Comparison of ENCODE assay signal across 10 cellular contexts in the genomic region with DNA sequence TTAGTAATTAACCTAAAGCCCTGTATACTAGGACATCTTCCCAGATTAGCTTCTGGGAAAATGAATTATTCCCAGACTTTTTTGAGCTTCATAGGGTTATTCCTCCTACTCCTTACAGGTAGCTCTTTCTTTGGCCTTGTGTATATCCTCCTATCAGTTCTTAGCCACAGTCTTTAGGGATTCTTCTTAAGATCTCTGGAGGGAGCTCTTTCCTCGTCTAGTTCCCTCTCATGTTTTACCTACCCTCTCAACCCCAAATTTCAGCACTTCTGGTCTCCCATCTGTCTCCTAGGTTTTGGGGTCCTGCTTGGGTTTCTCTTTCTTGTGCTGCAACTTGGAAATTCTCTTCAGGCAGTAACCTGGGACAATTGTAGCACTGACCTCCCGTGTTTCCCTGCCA. TPM values are rescaled to one million over a fixed set of nuclear protein-coding genes. Genes with fewer than 3 reads are reported as not detected.
DNase-seq lines count a peak whose midpoint lies in the region; ATAC-seq and TF ChIP-seq lines count a peak whose summit lies in the region.
"Had no signal": no experiment of that assay in that cellular context is flagged by ENCODE, and none has a peak within 500 bp of the region (broad histone marks: within the 10 kb centered on the region; RNA-seq: fewer than 3 reads in every experiment).

No MANE protein-coding gene starts in this region.

- H3K4me1 ChIP-seq in DND-41 (ENCODE audit: insufficient read depth, low read length) (no peaks in the 10 kb centered on the region), uterus (no peaks in the 10 kb centered on the region)

- no peaks in the 10 kb centered on the region for H3K79me2 ChIP-seq in DND-41 (ENCODE audit: insufficient read depth, low read length)

- H3K27me3 ChIP-seq in DND-41 (ENCODE audit: insufficient read depth, low read length, poor library complexity) (no peaks in the 10 kb centered on the region), uterus (no peaks in the 10 kb centered on the region)

- H3K27ac ChIP-seq in DND-41 (ENCODE audit: low read length) (no peak overlapping the region), uterus (no peak overlapping the region)

- ATAC-seq in DND-41 (ENCODE audit: insufficient read depth, low read depth) (no peak), GM21360 (IDR thresholded peaks at IDR 0.05; ENCODE audit: unreplicated experiment) (peak; percentile 92), Right ventricle myocardium superior (ENCODE audit: poor library complexity) (no peak)

- no peak overlapping the region for H3K4me2 ChIP-seq in DND-41 (ENCODE audit: insufficient read depth, low read length)

- no peak overlapping the region for H3K4me3 ChIP-seq in DND-41 (ENCODE audit: low read depth in 1 of 2, low read length in 2 of 2)
- H3K4me3 ChIP-seq in LNCaP clone FGC (ENCODE audit: low read depth, low read length): no peak overlapping the region
- H3K4me3 ChIP-seq in choroid plexus epithelial cell (ENCODE audit: low read depth, low read length): no peak overlapping the region
- H3K4me3 ChIP-seq in uterus: no peak overlapping the region

- H3K9me3 ChIP-seq in DND-41 (ENCODE audit: insufficient read depth, low read length, severe bottlenecking): no peaks in the 10 kb centered on the region
- H3K9me3 ChIP-seq in uterus: no peaks in the 10 kb centered on the region

- H4K20me1 ChIP-seq in DND-41 (ENCODE audit: insufficient read depth, low read length): no peaks in the 10 kb centered on the region

- no peak for TF ChIP-seq POLR2A in uterus (IDR thresholded peaks at IDR 0.05)

- TF ChIP-seq CTCF in DND-41 (IDR thresholded peaks at IDR 0.05; ENCODE audit: borderline replicate concordance, extremely low read depth, low read length, poor library complexity, severe bottlenecking): peak; percentile 39
- TF ChIP-seq CTCF in LNCaP clone FGC (IDR thresholded peaks at IDR 0.05; ENCODE audit: control insufficient read depth, extremely low read depth, insufficient read depth): 0 out of 2 replicates have a peak, but pooled peaks have one; percentile 18
- peak; percentile 58 for TF ChIP-seq CTCF in choroid plexus epithelial cell (conservative IDR thresholded peaks at IDR 0.05; ENCODE audit: low read depth, low read length)
- TF ChIP-seq CTCF in uterus (IDR thresholded peaks at IDR 0.05): no peak

- H2AFZ ChIP-seq in DND-41 (ENCODE audit: low read depth, low read length): no peak overlapping the region

- H3K36me3 ChIP-seq in DND-41 (ENCODE audit: insufficient read depth, low read length): no peaks in the 10 kb centered on the region
- H3K36me3 ChIP-seq in uterus: no peaks in the 10 kb centered on the region

- intact Hi-C loops in Right ventricle myocardium superior (cut with DNase I): no loop called here
- intact Hi-C loops in uterus (cut with DNase I; ENCODE audit: low total_unique reads): no loop called here

- no peak overlapping the region for H3K9ac ChIP-seq in DND-41 (ENCODE audit: low read depth, low read length)

- no peak for DNase-seq in DND-41
- DNase-seq in LNCaP clone FGC (ENCODE audit: low read depth): no peak
- DNase-seq in choroid plexus epithelial cell (ENCODE audit: low read depth): peak; percentile 47
- no peak for DNase-seq in NCI-H2196 treated with DMSO at 0.1 percent for 48 hours (lab: John Stamatoyannopoulos, UW; ENCODE audit: unreplicated experiment)
- DNase-seq in Right ventricle myocardium superior: no peak
- no peak for DNase-seq in uterus
- DNase-seq in activated CD4-positive, alpha-beta T cell treated with anti-CD3 and anti-CD28 coated beads for 48 hours: no peak
- DNase-seq: activated naive CD4-positive, alpha-beta T cell treated with anti-CD3 and anti-CD28 coated beads, Interleukin-2, amount 50 U/mL, for 16 hours; stimulated activated CD4-positive, alpha-beta T cell treated with anti-CD3 and anti-CD28 coated beads, Interleukin-1b, Interleukin-23, amount 100 ng/mL, for 48 hours had no signal

RNA-seq across cellular contexts. Expression of a gene that starts 46.4 kb away (rescaled TPM):
- total RNA-seq in Right ventricle myocardium superior (6.7 TPM), uterus (10 to 100 TPM in 3 of 4 donors, 1 to 10 TPM in 1; 4.1 to 28.3 (median 19.0) TPM)

Comparison
In these comparisons a context has a peak if more than half of its experiments do, and no peak if none do; other contexts are left out.
1. CTCF ChIP-seq: peak in DND-41 (single experiment), LNCaP clone FGC (single experiment) and choroid plexus epithelial cell (single experiment); none in uterus (0 of 4).